Comparison of ENCODE assay signal across 2 cellular contexts in the genomic region with DNA sequence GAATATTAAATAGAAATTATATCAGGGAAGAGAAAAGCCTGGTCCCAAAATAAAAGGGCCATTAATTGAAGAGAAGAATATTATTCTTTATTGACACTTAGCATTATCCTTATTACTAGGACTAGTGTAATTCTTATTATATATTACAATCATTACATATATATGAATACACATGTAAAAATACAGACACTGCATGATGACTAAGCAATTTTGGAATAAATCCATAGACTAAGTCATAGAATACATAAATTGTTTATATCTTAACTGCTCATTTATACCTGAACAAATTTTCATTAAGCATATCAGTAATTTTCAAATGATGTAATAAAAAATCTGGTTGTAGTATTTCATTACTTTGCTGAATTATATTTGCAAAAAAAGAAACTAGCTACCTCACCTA.
TF ChIP-seq lines count a peak whose summit lies in the region.

No MANE protein-coding gene starts in this region.

TF ChIP-seq in IMR-90, 13 proteins besides CTCF, POLR2A, EP300 and RAD21:
- TF ChIP-seq MAFK (IDR thresholded peaks at IDR 0.05; ENCODE audit: low read depth, low read length) (peak; percentile 64), CEBPB (IDR thresholded peaks at IDR 0.05; ENCODE audit: low read depth, low read length) (no peak), SMC3 (IDR thresholded peaks at IDR 0.05; ENCODE audit: low read depth, low read length) (no peak), MAZ (IDR thresholded peaks at IDR 0.05; ENCODE audit: borderline replicate concordance, low read depth, low read length) (no peak), NFE2L2 (IDR thresholded peaks at IDR 0.05; ENCODE audit: low read depth, low read length) (peak; percentile 66)
TF ChIP-seq in IMR-90: peak in this region for 2.

TF ChIP-seq in K562, 482 proteins besides CTCF, POLR2A, EP300 and RAD21:
- TF ChIP-seq MAFK (IDR thresholded peaks at IDR 0.05; ENCODE audit: low read length) (peak; percentile 40; the same call in 1 of the 2 replicates), ZNF316 (IDR thresholded peaks at IDR 0.05) (peak; percentile 80), CUX1 (CRISPR knock-in tag; IDR thresholded peaks at IDR 0.05) (no peak), C11orf30 (IDR thresholded peaks at IDR 0.05; ENCODE audit: low read depth) (peak; percentile 62; the same call in 1 of the 2 replicates), ZNF24 (IDR thresholded peaks at IDR 0.05) (no peak), MAFF (IDR thresholded peaks at IDR 0.05; ENCODE audit: low read length) (peak; percentile 56; the same call in 1 of the 2 replicates), MAFG (tag; conservative IDR thresholded peaks at IDR 0.05) (peak; percentile 75)
